ENCODE assay signal across 23 cellular contexts in the genomic region with DNA sequence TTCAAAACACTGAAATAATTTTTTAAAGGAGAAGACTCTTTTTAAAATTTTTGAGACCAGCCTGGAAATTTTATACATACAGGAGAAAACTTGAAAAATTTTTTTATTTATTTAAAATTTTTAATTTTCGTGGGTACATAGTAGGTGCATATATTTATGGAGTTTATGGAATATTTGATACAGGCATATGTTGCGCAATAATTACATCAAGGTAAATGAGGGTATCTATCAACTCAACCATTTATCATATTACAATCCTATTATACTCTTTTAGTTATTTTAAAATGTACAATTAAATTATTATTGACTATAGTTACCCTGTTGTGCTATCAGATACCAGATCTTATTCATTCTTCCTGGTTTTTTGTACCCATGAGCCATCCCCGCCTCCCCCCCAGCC.
"Had no signal": no experiment of that assay in that cellular context is flagged by ENCODE, and none has a peak within 500 bp of the region (broad histone marks: within the 10 kb centered on the region; RNA-seq: fewer than 3 reads in every experiment).

No MANE protein-coding gene starts in this region.

- H3K27ac ChIP-seq: KMS-11, SJSA1, SK-N-MC had no signal

- DNase-seq: Kasumi-1, MM.1S, NCI-H1092 treated with DMSO at 0.1 percent for 48 hours, NCI-H1436, NCI-H187, NCI-H2029, NCI-H2081 treated with DMSO at 0.1 percent for 48 hours, NCI-H2171, NCI-H226, NCI-H446, NCI-H510A, NCI-H524 treated with DMSO at 0.1 percent for 48 hours, NCI-H69, NCI-H774, Right ventricle myocardium superior, RPMI8226, SIG-M5, SW 1271, T-cell had no signal

- H3K27me3 ChIP-seq: SJSA1 had no signal

- H3K4me2 ChIP-seq: KMS-11 had no signal

- FAIRE-seq: RCC 7860 had no signal

- H3K4me3 ChIP-seq: SJSA1, SK-N-MC had no signal

- H3K36me3 ChIP-seq: SJSA1 had no signal

- ATAC-seq: T-cell had no signal

- H3K4me1 ChIP-seq: SJSA1 had no signal

- H3K9me3 ChIP-seq: SJSA1 had no signal

- H3K9ac ChIP-seq: KMS-11 had no signal
